8 cellular contexts compared by ENCODE assay signal in genomic region chr1:39081266-39082139, GRCh38. TPM values are rescaled to one million over a fixed set of nuclear protein-coding genes. Genes with fewer than 3 reads are reported as not detected.
DNase-seq lines count a peak whose midpoint lies in the region; ATAC-seq and TF ChIP-seq lines count a peak whose summit lies in the region.

No MANE protein-coding gene starts in this region.

- H3K4ac ChIP-seq in IMR-90 (ENCODE audit: low read depth, low read length) = no peak overlapping the region

- no peak overlapping the region for H3K14ac ChIP-seq in IMR-90 (replicated peaks; ENCODE audit: low read depth, low read length)

- H2AK5ac ChIP-seq in IMR-90 (ENCODE audit: low read depth, low read length) = no peak overlapping the region

- intact Hi-C loops in IMR-90 (cut with micrococcal nuclease) (no loop called here), heart left ventricle (cut with DNase I) (loop anchor here in 4 of 10 donors (5.0 to 10.0 kb wide), 3 partner anchors 217 to 227 kb away; partner anchors contain the start of gene RRAGC (in 3 of the 4))

- no TSS peak for BruUV-seq in IMR-90 (replicated peaks; lab: Mats Ljungman, UMichigan)

- dilution Hi-C loops in IMR-90 (cut with HindIII; ENCODE audit: low sequenced_read_pairs, unreplicated experiment) = no loop called here

- no peaks in the 10 kb centered on the region for H4K20me1 ChIP-seq in IMR-90 (ENCODE audit: insufficient read depth, low read length)

- no peak overlapping the region for H2BK20ac ChIP-seq in IMR-90 (ENCODE audit: low read depth, low read length)

- ATAC-seq in IMR-90 (ENCODE audit: low read depth) (peak; percentile 71), heart left ventricle (peak in 2 of 4 donors; percentile 39 to 46)

- WGBS in IMR-90 (ENCODE audit: extremely low coverage in 2 of 2, insufficient read length in 1 of 2), 2 experiments = 0% methylated on average over 47 of the region's 117 CpGs; no CpG with 5 or more reads in 1 of the 2 experiments
- WGBS in heart left ventricle, 4 donors = 0 to 1% (median 1%) methylated on average over 4 to 113 of the region's 117 CpGs

- H3K9me3 ChIP-seq in IMR-90 (ENCODE audit: control insufficient read depth, insufficient read depth, low read length) = no peaks in the 10 kb centered on the region
- H3K9me3 ChIP-seq in heart left ventricle = no peaks in the 10 kb centered on the region

- H3K4me3 ChIP-seq in IMR-90 (ENCODE audit: insufficient read depth, low read depth, low read length) = peak overlapping the region; percentile 46
- H3K4me3 ChIP-seq in heart left ventricle = peak overlapping the region; percentile 31 to 83 (median 60)
- H3K4me3 ChIP-seq in retinal pigment epithelial cell (ENCODE audit: low read length) = peak overlapping the region; percentile 42

- H3K9me1 ChIP-seq in IMR-90 (ENCODE audit: insufficient read depth, low read length) = no peaks in the 10 kb centered on the region; the same call in 1 of the 2 replicates

- H2AK9ac ChIP-seq in IMR-90 (replicated peaks; ENCODE audit: low read depth, low read length, poor library complexity) = no peak overlapping the region

- TF ChIP-seq POLR2A in IMR-90 (IDR thresholded peaks at IDR 0.05; ENCODE audit: low read depth, low read length) = no peak
- TF ChIP-seq POLR2A in heart left ventricle (IDR thresholded peaks at IDR 0.05) = no peak

- no peak overlapping the region for H3K9ac ChIP-seq in IMR-90 (ENCODE audit: low read depth, low read length)

- H4K8ac ChIP-seq in IMR-90 (ENCODE audit: low read depth in 2 of 2, low read length in 2 of 2) = no peak overlapping the region

- no peak overlapping the region for H2BK15ac ChIP-seq in IMR-90 (ENCODE audit: low read depth, low read length)

- H3K4me1 ChIP-seq in IMR-90 (ENCODE audit: control insufficient read depth, insufficient read depth, low read length) (peaks cover 3% of the 10 kb centered on the region), heart left ventricle (peaks cover 0 to 26% (median 12%) of the 10 kb centered on the region in 12 donors)

- H3K27ac ChIP-seq in IMR-90 (ENCODE audit: insufficient read depth, low read length) = no peak overlapping the region
- peak overlapping the region in 2 of 12 donors; percentile 13 to 19 for H3K27ac ChIP-seq in heart left ventricle

- H3K27me3 ChIP-seq in IMR-90 (ENCODE audit: control insufficient read depth, insufficient read depth, low read length) (peaks cover 36% of the 10 kb centered on the region), heart left ventricle (peaks cover 0 to 29% (median 5%) of the 10 kb centered on the region in 9 donors)

- no peak for TF ChIP-seq CTCF in IMR-90 (conservative IDR thresholded peaks at IDR 0.05; ENCODE audit: low read depth, low read length)
- TF ChIP-seq CTCF in heart left ventricle (IDR thresholded peaks at IDR 0.05) = no peak
- no peak for TF ChIP-seq CTCF in retinal pigment epithelial cell (conservative IDR thresholded peaks at IDR 0.05; ENCODE audit: low read depth, low read length)

- CTCF ChIA-PET in IMR-90 (lab: Yijun Ruan, JAX) = interaction anchor here (0.6 kb wide), 1 partner anchor 500 kb away, joined by 4 read pairs; no protein-coding TSS in a partner anchor

- H3K36me3 ChIP-seq in IMR-90 (ENCODE audit: control insufficient read depth, insufficient read depth, low read length) = no peaks in the 10 kb centered on the region
- no peaks in the 10 kb centered on the region for H3K36me3 ChIP-seq in heart left ventricle

- peak overlapping the region; percentile 83 for H2AFZ ChIP-seq in IMR-90 (replicated peaks; ENCODE audit: low read length, poor library complexity)

- no peak overlapping the region for H3K56ac ChIP-seq in IMR-90 (ENCODE audit: extremely low read depth, insufficient read depth, low read length)

- no peaks in the 10 kb centered on the region for H3K79me1 ChIP-seq in IMR-90 (ENCODE audit: low read depth in 1 of 2, low read length in 2 of 2)

- H4K91ac ChIP-seq in IMR-90 (ENCODE audit: insufficient read depth, low read depth, low read length) = no peak overlapping the region

- H4K5ac ChIP-seq in IMR-90 (ENCODE audit: low read depth, low read length) = no peak overlapping the region

- no peak overlapping the region for H3K23ac ChIP-seq in IMR-90 (ENCODE audit: low read depth, low read length)

- H2BK5ac ChIP-seq in IMR-90 (ENCODE audit: low read depth, low read length, poor library complexity, severe bottlenecking) = no peak overlapping the region

- H3K4me2 ChIP-seq in IMR-90 (ENCODE audit: low read depth, low read length) = peak overlapping the region; percentile 77

- no peak overlapping the region for H3K18ac ChIP-seq in IMR-90 (ENCODE audit: low read depth, low read length)

- in situ Hi-C loops in IMR-90 (cut with MboI; ENCODE audit: low sequenced_read_pairs) = no loop called here

- DNase-seq in COR-L47 (lab: John Stamatoyannopoulos, UW) (peak; percentile 36), IMR-90 (no peak), heart left ventricle (no peak), retinal pigment epithelial cell (ENCODE audit: low read depth) (no peak), NCI-H187 treated with DMSO at 0.1 percent for 48 hours (lab: John Stamatoyannopoulos, UW) (no peak), cortex of kidney (lab: John Stamatoyannopoulos, UW) (no peak)
- DNase-seq in activated T-cell treated with anti-CD3 and anti-CD28 coated beads, Interleukin-2, amount 50 U/mL, for 48 hours = peak; percentile 44
- DNase-seq in stimulated activated naive CD4-positive, alpha-beta T cell treated with Interleukin-2 at 50 U/mL for 16 hours (lab: John Stamatoyannopoulos, UW) = no peak

- POLR2A ChIA-PET in IMR-90 (lab: Charles Lee; ENCODE audit: unreplicated experiment) = no interaction called here

- no peak for TF ChIP-seq RAD21 in IMR-90 (IDR thresholded peaks at IDR 0.05; ENCODE audit: low read length)

- no peak overlapping the region for H2BK120ac ChIP-seq in IMR-90 (ENCODE audit: low read depth, low read length)

TF ChIP-seq in IMR-90, 13 proteins besides CTCF, POLR2A, EP300 and RAD21:
- TF ChIP-seq CHD1 (IDR thresholded peaks at IDR 0.05; ENCODE audit: low read depth, low read length) = no peak
- TF ChIP-seq FOS (IDR thresholded peaks at IDR 0.05; ENCODE audit: low read depth, low read length) = no peak
- TF ChIP-seq NFE2L2 (IDR thresholded peaks at IDR 0.05; ENCODE audit: low read depth, low read length) = no peak

RNA-seq across cellular contexts. Expression of gene NDUFS5, which starts 55.4 kb away (rescaled TPM):
- total RNA-seq in IMR-90 (2012; rRNA removed) (645 and 1,415 TPM in 2 replicates), heart left ventricle (1,000 to 10,000 TPM in 2 of 9 donors, 100 to 1,000 TPM in 7; 292 to 1,815 (median 503) TPM)
- polyA plus RNA-seq in IMR-90 (2012; rRNA removed) (934 and 1,092 TPM in 2 replicates), heart left ventricle (1,000 to 10,000 TPM; 1,262 to 4,461 TPM)
- polyA plus RNA-seq in IMR-90 (2012; cell fraction: cytosol; rRNA removed) = 334 and 1,229 TPM in 2 replicates
- polyA plus RNA-seq in IMR-90 (2012; cell fraction: nucleus; rRNA removed; ENCODE audit: low replicate concordance) = 41.9 and 410 TPM in 2 replicates

Comparison
In these comparisons a context has a peak if more than half of its experiments do, and no peak if none do; other contexts are left out.
1. DNase-seq: peak in COR-L47 (single experiment) and activated T-cell treated with anti-CD3 and anti-CD28 coated beads, Interleukin-2, amount 50 U/mL, for 48 hours (2 of 2); none in IMR-90 (single experiment), heart left ventricle (0 of 5), retinal pigment epithelial cell (single experiment), NCI-H187 treated with DMSO at 0.1 percent for 48 hours (single experiment), stimulated activated naive CD4-positive, alpha-beta T cell treated with Interleukin-2 at 50 U/mL for 16 hours (single experiment) and cortex of kidney (single experiment).
2. Peak in every context shown above with its lines, with median percentiles within 50 percentile points of each other: H3K4me3 ChIP-seq.